19 cellular contexts compared by ENCODE assay signal in genomic region chr12:68743416-68743815, GRCh38. TPM values are rescaled to one million over a fixed set of nuclear protein-coding genes. Genes with fewer than 3 reads are reported as not detected.
A peak's percentile ranks its signal among the peaks of the same experiment; 100 is the strongest.
DNase-seq lines count a peak whose midpoint lies in the region; ATAC-seq and TF ChIP-seq lines count a peak whose summit lies in the region.
"Had no signal": no experiment of that assay in that cellular context is flagged by ENCODE, and none has a peak within 500 bp of the region (broad histone marks: within the 10 kb centered on the region; RNA-seq: fewer than 3 reads in every experiment).

No MANE protein-coding gene starts in this region.

- CTCF ChIA-PET in activated CD4-positive, alpha-beta memory T cell treated with anti-CD3 and anti-CD28 coated beads, Interleukin-2, amount 10 ng/mL, durations not matched to agents 7 days and 5 days (lab: Charles Lee) = no interaction called here
- CTCF ChIA-PET in activated CD4-positive, alpha-beta memory T cell treated with anti-CD3 and anti-CD28 coated beads for 36 hours (lab: Charles Lee) = no interaction called here

- ATAC-seq in GM19395 (IDR thresholded peaks at IDR 0.05; ENCODE audit: unreplicated experiment) = no peak
- ATAC-seq: left cardiac atrium; SK-N-SH treated with all-trans-retinoic acid at 6 μM for 48 hours; stimulated activated effector memory CD8-positive, alpha-beta T cell treated with anti-CD3 and anti-CD28 coated beads, Interleukin-12 subunit alpha, Interleukin-12 subunit beta, amount 100 ng/mL, for 72 hours had no signal

- H3K4me3 ChIP-seq in HL-60 (replicated peaks; ENCODE audit: insufficient read depth, low read length) (no peak overlapping the region), neutrophil (ENCODE audit: low read depth in 1 of 2, low read length in 1 of 2) (no peak overlapping the region)
- H3K4me3 ChIP-seq: PC-9, smooth muscle cell, transverse colon had no signal

- H3K4me1 Mint-ChIP-seq in activated CD4-positive, alpha-beta memory T cell treated with anti-CD3 and anti-CD28 coated beads, Interleukin-2, amount 10 ng/mL, durations not matched to agents 7 days and 5 days = peaks cover 35% of the 10 kb centered on the region
- H3K4me1 Mint-ChIP-seq in activated CD4-positive, alpha-beta memory T cell treated with anti-CD3 and anti-CD28 coated beads for 36 hours (ENCODE audit: low read depth) = peaks cover 16% of the 10 kb centered on the region
- peaks cover 19% of the 10 kb centered on the region for H3K4me1 Mint-ChIP-seq in activated naive CD8-positive, alpha-beta T cell treated with anti-CD3 and anti-CD28 coated beads for 36 hours

- DNase-seq in activated CD4-positive, alpha-beta memory T cell treated with anti-CD3 and anti-CD28 coated beads, Interleukin-2, amount 10 ng/mL, durations not matched to agents 7 days and 5 days = no peak
- no peak for DNase-seq in activated CD4-positive, alpha-beta memory T cell treated with anti-CD3 and anti-CD28 coated beads for 36 hours
- DNase-seq in HL-60 (ENCODE audit: low read depth in 1 of 2, low spot score in 1 of 2) (peak in 1 of 2 experiments; percentile 62), DMS79 treated with DMSO at 0.1 percent for 48 hours (lab: John Stamatoyannopoulos, UW) (no peak), HUDEP-2 (lab: John Stamatoyannopoulos, UW; ENCODE audit: unreplicated experiment in 76 of 76) (no peak)
- DNase-seq in activated naive CD8-positive, alpha-beta T cell treated with anti-CD3 and anti-CD28 coated beads for 36 hours = no peak
- DNase-seq: effector CD4-positive, alpha-beta T cell; left cardiac atrium; NCI-H187; NCI-H524 treated with DMSO at 0.1 percent for 48 hours; PC-9; posterior cingulate gyrus; transverse colon had no signal

- peak overlapping the region; percentile 76 for H3K27ac Mint-ChIP-seq in activated CD4-positive, alpha-beta memory T cell treated with anti-CD3 and anti-CD28 coated beads, Interleukin-2, amount 10 ng/mL, durations not matched to agents 7 days and 5 days
- no peak overlapping the region for H3K27ac Mint-ChIP-seq in activated CD4-positive, alpha-beta memory T cell treated with anti-CD3 and anti-CD28 coated beads for 36 hours
- H3K27ac Mint-ChIP-seq in activated naive CD8-positive, alpha-beta T cell treated with anti-CD3 and anti-CD28 coated beads for 36 hours = peak overlapping the region; percentile 7
- H3K27ac Mint-ChIP-seq: activated naive CD4-positive, alpha-beta T cell treated with anti-CD3 and anti-CD28 coated beads, Interleukin-2, amount 50 U/mL, for 24 hours; stimulated activated effector memory CD8-positive, alpha-beta T cell treated with anti-CD3 and anti-CD28 coated beads, Interleukin-12 subunit alpha, Interleukin-12 subunit beta, amount 100 ng/mL, for 72 hours had no signal

- H3K9me3 ChIP-seq in neutrophil = no peaks in the 10 kb centered on the region
- H3K9me3 ChIP-seq: transverse colon had no signal

- TF ChIP-seq CTCF in HL-60 (IDR thresholded peaks at IDR 0.05; ENCODE audit: insufficient read depth, low read length) (no peak), neutrophil (IDR thresholded peaks at IDR 0.05) (no peak)

- H3K27me3 Mint-ChIP-seq in activated CD4-positive, alpha-beta memory T cell treated with anti-CD3 and anti-CD28 coated beads, Interleukin-2, amount 10 ng/mL, durations not matched to agents 7 days and 5 days = no peaks in the 10 kb centered on the region
- H3K27me3 Mint-ChIP-seq in activated CD4-positive, alpha-beta memory T cell treated with anti-CD3 and anti-CD28 coated beads for 36 hours = no peaks in the 10 kb centered on the region
- H3K27me3 Mint-ChIP-seq in activated naive CD8-positive, alpha-beta T cell treated with anti-CD3 and anti-CD28 coated beads for 36 hours = no peaks in the 10 kb centered on the region
- H3K27me3 Mint-ChIP-seq: activated naive CD4-positive, alpha-beta T cell treated with anti-CD3 and anti-CD28 coated beads, Interleukin-2, amount 50 U/mL, for 24 hours had no signal

- H3K27me3 ChIP-seq in HL-60 (ENCODE audit: insufficient read depth, poor library complexity, severe bottlenecking) (no peaks in the 10 kb centered on the region), neutrophil (no peaks in the 10 kb centered on the region)
- H3K27me3 ChIP-seq: transverse colon had no signal

- H3K4me1 ChIP-seq in neutrophil (ENCODE audit: control insufficient read depth in 1 of 2, insufficient read depth in 1 of 2, low read depth in 1 of 2, low read length in 1 of 2) = peaks cover 46 to 53% of the 10 kb centered on the region in 2 experiments

- POLR2A ChIA-PET in activated CD4-positive, alpha-beta memory T cell treated with anti-CD3 and anti-CD28 coated beads, Interleukin-2, amount 10 ng/mL, durations not matched to agents 7 days and 5 days (lab: Charles Lee) = interaction anchor here (1.3 kb wide), 1 partner anchor 64 kb away, joined by 3 read pairs; the partner anchor contains the start of gene MDM2
- POLR2A ChIA-PET in activated CD4-positive, alpha-beta memory T cell treated with anti-CD3 and anti-CD28 coated beads for 36 hours (lab: Charles Lee) = no interaction called here

- H3K27ac ChIP-seq in HL-60 (replicated peaks) (peak overlapping the region; percentile 61), neutrophil (peak overlapping the region; percentile 71)
- H3K27ac ChIP-seq: PC-9, transverse colon had no signal

- H3K4me3 Mint-ChIP-seq in activated CD4-positive, alpha-beta memory T cell treated with anti-CD3 and anti-CD28 coated beads, Interleukin-2, amount 10 ng/mL, durations not matched to agents 7 days and 5 days = no peak overlapping the region
- H3K4me3 Mint-ChIP-seq in activated CD4-positive, alpha-beta memory T cell treated with anti-CD3 and anti-CD28 coated beads for 36 hours = no peak overlapping the region
- H3K4me3 Mint-ChIP-seq in activated naive CD8-positive, alpha-beta T cell treated with anti-CD3 and anti-CD28 coated beads for 36 hours = no peak overlapping the region
- H3K4me3 Mint-ChIP-seq: activated naive CD4-positive, alpha-beta T cell treated with anti-CD3 and anti-CD28 coated beads, Interleukin-2, amount 50 U/mL, for 24 hours; stimulated activated effector memory CD8-positive, alpha-beta T cell treated with anti-CD3 and anti-CD28 coated beads, Interleukin-12 subunit alpha, Interleukin-12 subunit beta, amount 100 ng/mL, for 72 hours had no signal

- H3K36me3 ChIP-seq in neutrophil = no peaks in the 10 kb centered on the region

- peaks cover 27% of the 10 kb centered on the region for H3K36me3 Mint-ChIP-seq in activated CD4-positive, alpha-beta memory T cell treated with anti-CD3 and anti-CD28 coated beads, Interleukin-2, amount 10 ng/mL, durations not matched to agents 7 days and 5 days (ENCODE audit: low read depth)
- peaks cover 10% of the 10 kb centered on the region for H3K36me3 Mint-ChIP-seq in activated CD4-positive, alpha-beta memory T cell treated with anti-CD3 and anti-CD28 coated beads for 36 hours
- H3K36me3 Mint-ChIP-seq in activated naive CD8-positive, alpha-beta T cell treated with anti-CD3 and anti-CD28 coated beads for 36 hours = peaks cover 19% of the 10 kb centered on the region

- no peaks in the 10 kb centered on the region for H3K9me3 Mint-ChIP-seq in activated CD4-positive, alpha-beta memory T cell treated with anti-CD3 and anti-CD28 coated beads, Interleukin-2, amount 10 ng/mL, durations not matched to agents 7 days and 5 days
- no peaks in the 10 kb centered on the region for H3K9me3 Mint-ChIP-seq in activated CD4-positive, alpha-beta memory T cell treated with anti-CD3 and anti-CD28 coated beads for 36 hours
- H3K9me3 Mint-ChIP-seq in activated naive CD8-positive, alpha-beta T cell treated with anti-CD3 and anti-CD28 coated beads for 36 hours = no peaks in the 10 kb centered on the region
- H3K9me3 Mint-ChIP-seq: activated naive CD4-positive, alpha-beta T cell treated with anti-CD3 and anti-CD28 coated beads, Interleukin-2, amount 50 U/mL, for 24 hours; stimulated activated effector memory CD8-positive, alpha-beta T cell treated with anti-CD3 and anti-CD28 coated beads, Interleukin-12 subunit alpha, Interleukin-12 subunit beta, amount 100 ng/mL, for 72 hours had no signal

- intact Hi-C loops in activated CD4-positive, alpha-beta memory T cell treated with anti-CD3 and anti-CD28 coated beads for 36 hours (cut with micrococcal nuclease) = no loop called here

RNA-seq across cellular contexts. Expression of gene SLC35E3, which starts 2.6 kb away (rescaled TPM):
- 1 to 10 TPM; 8.2 to 8.8 TPM for total RNA-seq in activated CD4-positive, alpha-beta memory T cell treated with anti-CD3 and anti-CD28 coated beads, Interleukin-2, amount 10 ng/mL, durations not matched to agents 7 days and 5 days
- 1 to 10 TPM; 4.1 to 5.3 TPM for total RNA-seq in activated CD4-positive, alpha-beta memory T cell treated with anti-CD3 and anti-CD28 coated beads for 36 hours
- 10 to 100 TPM in 1 of 2 experiments, 1 to 10 TPM in 1; 8.7 to 12.3 TPM for total RNA-seq in activated naive CD8-positive, alpha-beta T cell treated with anti-CD3 and anti-CD28 coated beads for 36 hours

RNA-seq across cellular contexts. Expression of gene NUP107, which starts 56.6 kb away (rescaled TPM):
- 10 to 100 TPM; 80.7 to 85.4 TPM for total RNA-seq in activated CD4-positive, alpha-beta memory T cell treated with anti-CD3 and anti-CD28 coated beads, Interleukin-2, amount 10 ng/mL, durations not matched to agents 7 days and 5 days
- total RNA-seq in activated CD4-positive, alpha-beta memory T cell treated with anti-CD3 and anti-CD28 coated beads for 36 hours = 100 to 1,000 TPM; 128 TPM
- total RNA-seq in activated naive CD8-positive, alpha-beta T cell treated with anti-CD3 and anti-CD28 coated beads for 36 hours = 100 to 1,000 TPM; 156 to 158 TPM
